ENCODE assay signal across 26 cellular contexts in genomic region chr15:47203993-47204392, GRCh38.
"Had no signal": no experiment of that assay in that cellular context is flagged by ENCODE, and none has a peak within 500 bp of the region (broad histone marks: within the 10 kb centered on the region; RNA-seq: fewer than 3 reads in every experiment).

No MANE protein-coding gene starts in this region.

- H3K4me1 Mint-ChIP-seq: memory B cell; natural killer cell; neural crest cell; stimulated activated naive B cell treated with anti-CD40 and anti-IgM and Interleukin-4, amounts not matched to agents 10 μg/mL and 1 μg/mL and 100 μg/mL, for 72 hours; stimulated activated naive CD8-positive, alpha-beta T cell treated with anti-CD3 and anti-CD28 coated beads, Interleukin-15, amount 100 ng/mL, for 72 hours had no signal

- ATAC-seq: effector memory CD8-positive, alpha-beta T cell; gastrocnemius medialis; heart right ventricle; left cardiac atrium; lower lobe of right lung; natural killer cell; stimulated activated naive B cell treated with anti-CD40 and anti-IgM and Interleukin-4, amounts not matched to agents 10 μg/mL and 1 μg/mL and 100 μg/mL, for 72 hours; stimulated activated naive CD8-positive, alpha-beta T cell treated with anti-CD3 and anti-CD28 coated beads, Interleukin-15, amount 100 ng/mL, for 72 hours; upper lobe of right lung had no signal

- H3K27ac ChIP-seq: epithelial cell of prostate, esophagus muscularis mucosa, gastrocnemius medialis, heart right ventricle, left ventricle myocardium inferior, lower lobe of right lung, ovary, right atrium auricular region, sigmoid colon, skin epidermis, testis, tibial nerve, upper lobe of right lung, vagina had no signal

- H3K4me1 ChIP-seq: esophagus muscularis mucosa, gastrocnemius medialis, heart right ventricle, left ventricle myocardium inferior, lower lobe of right lung, right atrium auricular region, sigmoid colon, testis, tibial nerve, upper lobe of right lung, vagina had no signal

- H3K27me3 ChIP-seq: esophagus muscularis mucosa, gastrocnemius medialis, heart right ventricle, ovary, right atrium auricular region, sigmoid colon, testis, tibial nerve, upper lobe of right lung, vagina had no signal

- H3K36me3 ChIP-seq: esophagus muscularis mucosa, gastrocnemius medialis, heart right ventricle, left ventricle myocardium inferior, lower lobe of right lung, ovary, right atrium auricular region, sigmoid colon, tibial nerve, upper lobe of right lung, vagina had no signal

- H3K4me3 ChIP-seq: esophagus muscularis mucosa, gastrocnemius medialis, heart right ventricle, left ventricle myocardium inferior, lower lobe of right lung, ovary, right atrium auricular region, sigmoid colon, skin epidermis, testis, tibial nerve, upper lobe of right lung, vagina had no signal

- H3K27me3 Mint-ChIP-seq: effector memory CD8-positive, alpha-beta T cell; memory B cell; stimulated activated naive B cell treated with anti-CD40 and anti-IgM and Interleukin-4, amounts not matched to agents 10 μg/mL and 1 μg/mL and 100 μg/mL, for 72 hours; stimulated activated naive CD8-positive, alpha-beta T cell treated with anti-CD3 and anti-CD28 coated beads, Interleukin-15, amount 100 ng/mL, for 72 hours had no signal

- FAIRE-seq: kidney had no signal

- H3K9me3 Mint-ChIP-seq: memory B cell; mesothelial cell of epicardium; natural killer cell; neural crest cell; stimulated activated naive B cell treated with anti-CD40 and anti-IgM and Interleukin-4, amounts not matched to agents 10 μg/mL and 1 μg/mL and 100 μg/mL, for 72 hours; stimulated activated naive CD8-positive, alpha-beta T cell treated with anti-CD3 and anti-CD28 coated beads, Interleukin-15, amount 100 ng/mL, for 72 hours had no signal

- DNase-seq: effector memory CD8-positive, alpha-beta T cell; gastrocnemius medialis; heart right ventricle; hypothalamus; kidney; left cardiac atrium; left ventricle myocardium inferior; lower lobe of right lung; natural killer cell; ovary; sigmoid colon; stimulated activated CD4-positive, alpha-beta T cell treated with anti-CD3 and anti-CD28 coated beads, Interleukin-2, amount 100 ng/mL, for 24 hours; stimulated activated CD4-positive, alpha-beta T cell treated with anti-CD3 and anti-CD28 coated beads, Interleukin-4, amount 100 ng/mL, for 4 hours; stimulated activated naive B cell treated with anti-CD40 and anti-IgM and Interleukin-4, amounts not matched to agents 10 μg/mL and 1 μg/mL and 100 μg/mL, for 72 hours; stimulated activated naive CD8-positive, alpha-beta T cell treated with anti-CD3 and anti-CD28 coated beads, Interleukin-15, amount 100 ng/mL, for 72 hours; testis; upper lobe of right lung had no signal

- H3K4me3 Mint-ChIP-seq: effector memory CD8-positive, alpha-beta T cell; memory B cell; mesothelial cell of epicardium; natural killer cell; neural crest cell; stimulated activated naive B cell treated with anti-CD40 and anti-IgM and Interleukin-4, amounts not matched to agents 10 μg/mL and 1 μg/mL and 100 μg/mL, for 72 hours; stimulated activated naive CD8-positive, alpha-beta T cell treated with anti-CD3 and anti-CD28 coated beads, Interleukin-15, amount 100 ng/mL, for 72 hours had no signal

- H3K27ac Mint-ChIP-seq: effector memory CD8-positive, alpha-beta T cell; memory B cell; mesothelial cell of epicardium; natural killer cell; stimulated activated naive CD8-positive, alpha-beta T cell treated with anti-CD3 and anti-CD28 coated beads, Interleukin-15, amount 100 ng/mL, for 72 hours had no signal

- H3K36me3 Mint-ChIP-seq: memory B cell; mesothelial cell of epicardium; natural killer cell; stimulated activated naive B cell treated with anti-CD40 and anti-IgM and Interleukin-4, amounts not matched to agents 10 μg/mL and 1 μg/mL and 100 μg/mL, for 72 hours had no signal

- H3K9me3 ChIP-seq: esophagus muscularis mucosa, gastrocnemius medialis, heart right ventricle, left ventricle myocardium inferior, lower lobe of right lung, ovary, right atrium auricular region, sigmoid colon, testis, tibial nerve, upper lobe of right lung, vagina had no signal
